Comparison of ENCODE assay signal across 26 cellular contexts in the genomic region with DNA sequence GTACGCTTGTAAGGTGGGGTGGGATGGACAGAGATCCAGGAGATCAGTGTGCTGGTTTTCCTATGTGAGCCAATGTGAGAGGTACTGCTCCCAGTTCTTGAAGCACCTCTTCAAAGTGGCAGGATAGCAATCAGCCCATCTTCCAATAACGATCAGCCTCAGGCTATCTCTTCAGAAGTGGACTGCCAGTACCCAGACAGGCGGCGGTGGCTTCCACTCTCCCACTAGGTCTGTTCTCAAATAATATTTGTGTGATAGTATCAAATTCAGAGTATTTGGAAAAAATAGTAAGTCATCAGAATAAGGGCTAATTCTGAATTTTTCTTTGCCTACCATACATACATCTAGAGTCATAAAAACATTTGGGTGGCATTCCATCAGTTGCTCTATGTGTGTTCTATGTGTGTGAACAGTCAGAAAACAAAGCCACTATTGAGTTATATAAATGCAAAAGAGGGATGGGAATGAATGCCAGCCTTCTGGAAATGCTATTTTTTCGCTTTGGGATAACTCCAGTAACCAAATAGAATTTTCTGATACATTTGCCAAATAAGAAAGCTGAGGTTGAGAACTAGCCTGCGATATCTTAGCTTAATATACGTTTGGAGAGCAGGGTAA.
DNase-seq lines count a peak whose midpoint lies in the region; TF ChIP-seq lines count a peak whose summit lies in the region.
"Had no signal": no experiment of that assay in that cellular context is flagged by ENCODE, and none has a peak within 500 bp of the region (broad histone marks: within the 10 kb centered on the region; RNA-seq: fewer than 3 reads in every experiment).

No MANE protein-coding gene starts in this region.

- 88% methylated on average over 7 of the region's 7 CpGs for WGBS in smooth muscle cell (ENCODE audit: low lambda C conversion rate)

- peaks cover 13% of the 10 kb centered on the region for H3K36me3 ChIP-seq in smooth muscle cell (ENCODE audit: low read depth)
- H3K36me3 ChIP-seq: HAP-1, vagina had no signal

- H3K27ac ChIP-seq in layer of hippocampus (ENCODE audit: low read depth, low read length) (peak overlapping the region; percentile 23), substantia nigra (ENCODE audit: low read depth, low read length, poor library complexity, severe bottlenecking) (peak overlapping the region; percentile 17), smooth muscle cell (ENCODE audit: low read depth) (no peak overlapping the region)
- H3K27ac ChIP-seq: A549, PC-9, vagina had no signal

- H3K4me3 ChIP-seq in smooth muscle cell: no peak overlapping the region
- H3K4me3 ChIP-seq: A549, HAP-1, K562, PC-9, vagina had no signal

- no peaks in the 10 kb centered on the region for H3K27me3 ChIP-seq in layer of hippocampus (ENCODE audit: control insufficient read depth, insufficient read depth, low read length)
- H3K27me3 ChIP-seq in smooth muscle cell (ENCODE audit: low read depth): no peaks in the 10 kb centered on the region
- H3K27me3 ChIP-seq: vagina had no signal

- no peak overlapping the region for H2AFZ ChIP-seq in smooth muscle cell (ENCODE audit: low read depth)
- H2AFZ ChIP-seq: PC-9 had no signal

- peak; percentile 30 for DNase-seq in Ammon's horn (ENCODE audit: low spot score)
- DNase-seq in SK-MEL-5 (ENCODE audit: low read depth, low spot score): peak; percentile 30
- peak in 4 of 49 donors; percentile 7 to 31 (median 8) for DNase-seq in substantia nigra (lab: John Stamatoyannopoulos, UW)
- no peak for DNase-seq in activated gamma-delta T cell (lab: John Stamatoyannopoulos, UW)
- DNase-seq in ureter (ENCODE audit: low spot score): no peak
- DNase-seq in smooth muscle cell (lab: John Stamatoyannopoulos, UW; ENCODE audit: unreplicated experiment): no peak
- DNase-seq in T-helper 2 cell: no peak
- DNase-seq: activated CD4-positive, alpha-beta T cell treated with anti-CD3 and anti-CD28 coated beads, Interleukin-2, amount 10 ng/mL, durations not matched to agents 7 days and 5 days; activated naive CD4-positive, alpha-beta T cell treated with anti-CD3 and anti-CD28 coated beads, Interleukin-2, amount 10 ng/mL, durations not matched to agents 7 days and 5 days; activated T-cell treated with anti-CD3 and anti-CD28 coated beads, Interleukin-2, amount 50 U/mL, for 72 hours; CD8-positive, alpha-beta T cell; foreskin fibroblast; mesendoderm; NCI-H1105; NCI-H187 treated with DMSO at 0.1 percent for 48 hours; NCI-H526 treated with DMSO at 0.1 percent for 48 hours; PC-9; small intestine; stimulated activated CD4-positive, alpha-beta T cell treated with anti-CD3 and anti-CD28 coated beads, Interleukin-1b, Interleukin-23, amount 100 ng/mL, for 48 hours; stimulated activated CD8-positive, alpha-beta memory T cell treated with anti-CD3 and anti-CD28 coated beads, Interleukin-4, amount 100 ng/mL, for 48 hours; T1000 had no signal

- H4K20me1 ChIP-seq in smooth muscle cell (ENCODE audit: low read depth): no peaks in the 10 kb centered on the region

- TF ChIP-seq CTCF in smooth muscle cell (IDR thresholded peaks at IDR 0.05; ENCODE audit: borderline replicate concordance, insufficient read depth, poor library complexity, severe bottlenecking): no peak

- peaks cover 3% of the 10 kb centered on the region for H3K4me1 ChIP-seq in smooth muscle cell (ENCODE audit: low read depth)
- H3K4me1 ChIP-seq: A549 had no signal

- no peak overlapping the region for H3K9ac ChIP-seq in smooth muscle cell (ENCODE audit: low read depth)

- H3F3A ChIP-seq in smooth muscle cell (ENCODE audit: low read depth): peaks cover 6% of the 10 kb centered on the region

- in situ Hi-C loops in SK-MEL-5 (cut with HindIII; ENCODE audit: low pct_unique_long_range_greater_than_20kb, low sequenced_read_pairs): no loop called here

- no peak overlapping the region for H3K4me2 ChIP-seq in smooth muscle cell
- H3K4me2 ChIP-seq: A549, PC-9 had no signal

- H3K9me3 ChIP-seq in smooth muscle cell (replicated peaks; ENCODE audit: low read depth): no peaks in the 10 kb centered on the region
- H3K9me3 ChIP-seq: A549, HAP-1, vagina had no signal

- H3K79me2 ChIP-seq in smooth muscle cell (ENCODE audit: low read depth): no peaks in the 10 kb centered on the region

Comparison
In these comparisons a context has a peak if more than half of its experiments do, and no peak if none do; other contexts are left out.
1. DNase-seq: peak in Ammon's horn (single experiment) and SK-MEL-5 (single experiment); none in activated gamma-delta T cell (single experiment), ureter (single experiment), smooth muscle cell (single experiment) and T-helper 2 cell (0 of 5).